21 cellular contexts compared by ENCODE assay signal in genomic region chr21:43328591-43329360, GRCh38.
"Had no signal": no experiment of that assay in that cellular context is flagged by ENCODE, and none has a peak within 500 bp of the region (broad histone marks: within the 10 kb centered on the region; RNA-seq: fewer than 3 reads in every experiment).

No MANE protein-coding gene starts in this region.

- H3K9me3 Mint-ChIP-seq: activated naive CD4-positive, alpha-beta T cell treated with anti-CD3 and anti-CD28 coated beads, Interleukin-2, amount 50 U/mL, for 72 hours; natural killer cell treated with Interleukin-12 subunit alpha and Interleukin-12 subunit beta and Interleukin-15 and Interleukin-18, amount 100 ng/mL, for 72 hours; T-helper 1 cell treated with Interleukin-12 subunit alpha and Interleukin-12 subunit beta and Interleukin-4 antibody, amounts not matched to agents 30 μg/mL and 1 μg/mL, for 36 hours had no signal

- H3K27me3 ChIP-seq: adrenal gland, tibial artery, uterus had no signal

- H3K36me3 ChIP-seq: adrenal gland, tibial artery, uterus had no signal

- H3K4me1 ChIP-seq: uterus had no signal

- H3K27ac Mint-ChIP-seq: activated naive CD4-positive, alpha-beta T cell treated with anti-CD3 and anti-CD28 coated beads, Interleukin-2, amount 50 U/mL, for 72 hours; T-helper 1 cell treated with Interleukin-12 subunit alpha and Interleukin-12 subunit beta and Interleukin-4 antibody, amounts not matched to agents 30 μg/mL and 1 μg/mL, for 36 hours had no signal

- H3K36me3 Mint-ChIP-seq: activated naive CD4-positive, alpha-beta T cell treated with anti-CD3 and anti-CD28 coated beads, Interleukin-2, amount 50 U/mL, for 72 hours; natural killer cell treated with Interleukin-12 subunit alpha and Interleukin-12 subunit beta and Interleukin-15 and Interleukin-18, amount 100 ng/mL, for 72 hours had no signal

- DNase-seq: activated CD4-positive, alpha-beta T cell treated with anti-CD3 and anti-CD28 coated beads, Interleukin-2, amount 50 U/mL, for 1 hour; activated gamma-delta T cell; adrenal gland; central memory CD4-positive, alpha-beta T cell; erythroblast; foreskin melanocyte; glutamatergic neuron; stimulated activated CD4-positive, alpha-beta T cell treated with anti-CD3 and anti-CD28 coated beads, Interleukin-12 subunit alpha, Interleukin-12 subunit beta, amount 100 ng/mL, for 4 hours; stimulated activated CD4-positive, alpha-beta T cell treated with anti-CD3 and anti-CD28 coated beads, Interleukin-1b, Interleukin-23, amount 100 ng/mL, for 48 hours; stimulated activated CD8-positive, alpha-beta memory T cell treated with anti-CD3 and anti-CD28 coated beads, Interleukin-4, amount 100 ng/mL, for 48 hours; stimulated activated naive CD4-positive, alpha-beta T cell treated with Interleukin-2 at 50 U/mL for 16 hours; tibial artery; uterus had no signal

- H3K4me3 ChIP-seq: adrenal gland, tibial artery, uterus had no signal

- H3K4me3 Mint-ChIP-seq: natural killer cell treated with Interleukin-12 subunit alpha and Interleukin-12 subunit beta and Interleukin-15 and Interleukin-18, amount 100 ng/mL, for 72 hours; T-helper 1 cell treated with Interleukin-12 subunit alpha and Interleukin-12 subunit beta and Interleukin-4 antibody, amounts not matched to agents 30 μg/mL and 1 μg/mL, for 36 hours had no signal

- ATAC-seq: activated CD4-positive, CD25-positive, alpha-beta regulatory T cell treated with anti-CD3 and anti-CD28 coated beads, Interleukin-2, amount 50 U/mL, for 24 hours; activated naive CD4-positive, alpha-beta T cell treated with anti-CD3 and anti-CD28 coated beads, Interleukin-2, amount 50 U/mL, for 72 hours; left lobe of liver; natural killer cell treated with Interleukin-12 subunit alpha and Interleukin-12 subunit beta and Interleukin-15 and Interleukin-18, amount 100 ng/mL, for 72 hours had no signal

- FAIRE-seq: colon, endometrium, keratinocyte had no signal

- H3K27ac ChIP-seq: adrenal gland, tibial artery, uterus had no signal

- H3K9me3 ChIP-seq: adrenal gland, tibial artery, uterus had no signal
